In genomic region chr17:47237841-47238240, GRCh38 we compare ENCODE assay signal across 1 cellular context.
TF ChIP-seq lines count a peak whose summit lies in the region.

No MANE protein-coding gene starts in this region.

TF ChIP-seq in IMR-90, 13 proteins besides CTCF, POLR2A, EP300 and RAD21:
- no peak for TF ChIP-seq RCOR1 (IDR thresholded peaks at IDR 0.05; ENCODE audit: insufficient replicate concordance, low read length)
- no peak for TF ChIP-seq ELK1 (IDR thresholded peaks at IDR 0.05; ENCODE audit: borderline replicate concordance, low read depth, low read length)
- no peak for TF ChIP-seq CEBPB (IDR thresholded peaks at IDR 0.05; ENCODE audit: low read depth, low read length)
- no peak for TF ChIP-seq USF2 (IDR thresholded peaks at IDR 0.05; ENCODE audit: low read depth, low read length)
